10 cellular contexts compared by ENCODE assay signal in genomic region chr11:27524155-27524554, GRCh38. TPM values are rescaled to one million over a fixed set of nuclear protein-coding genes. Genes with fewer than 3 reads are reported as not detected.
A peak's percentile ranks its signal among the peaks of the same experiment; 100 is the strongest.
DNase-seq lines count a peak whose midpoint lies in the region; ATAC-seq, FAIRE-seq and TF ChIP-seq lines count a peak whose summit lies in the region.
"Had no signal": no experiment of that assay in that cellular context is flagged by ENCODE, and none has a peak within 500 bp of the region (broad histone marks: within the 10 kb centered on the region; RNA-seq: fewer than 3 reads in every experiment).

No MANE protein-coding gene starts in this region.

- FAIRE-seq in RCC 7860 (lab: Jason Lieb, UNC), result no peak
- FAIRE-seq: endometrium had no signal

- no peak for ATAC-seq in GM21717 (IDR thresholded peaks at IDR 0.05; ENCODE audit: unreplicated experiment)
- ATAC-seq in GM19395 (IDR thresholded peaks at IDR 0.05; ENCODE audit: unreplicated experiment), result no peak

- H3K9me3 ChIP-seq in GM23248 (ENCODE audit: low read depth), result no peaks in the 10 kb centered on the region
- H3K9me3 ChIP-seq in fibroblast of lung (ENCODE audit: control insufficient read depth, insufficient read depth, low read depth, low read length), result no peaks in the 10 kb centered on the region
- H3K9me3 ChIP-seq: uterus had no signal

- H3K9ac ChIP-seq in GM23248, result no peak overlapping the region
- no peak overlapping the region for H3K9ac ChIP-seq in fibroblast of lung (ENCODE audit: insufficient read depth, low read length)

- no peaks in the 10 kb centered on the region for H3K9me2 ChIP-seq in GM23248 (ENCODE audit: insufficient read depth)

- DNase-seq in A172 (ENCODE audit: low spot score) (peak; percentile 78), GM23248 (peak; percentile 81), RCC 7860 (ENCODE audit: low spot score) (peak; percentile 52), fibroblast of lung (ENCODE audit: low read depth in 2 of 2) (peak; percentile 27 to 63), NCI-H748 treated with DMSO at 0.1 percent for 48 hours (lab: John Stamatoyannopoulos, UW) (no peak), activated T-cell treated with anti-CD3 and anti-CD28 coated beads for 4 hours (no peak)
- DNase-seq: uterus had no signal

- peaks cover 14% of the 10 kb centered on the region for H3F3A ChIP-seq in GM23248 (ENCODE audit: insufficient read depth)

- H3K36me3 ChIP-seq in GM23248 (ENCODE audit: low read depth) (no peaks in the 10 kb centered on the region), fibroblast of lung (ENCODE audit: control insufficient read depth, insufficient read depth, low read length) (no peaks in the 10 kb centered on the region)
- H3K36me3 ChIP-seq: uterus had no signal

- H2AFZ ChIP-seq in GM23248, result no peak overlapping the region
- no peak overlapping the region for H2AFZ ChIP-seq in fibroblast of lung (ENCODE audit: low read length)

- H4K20me1 ChIP-seq in GM23248 (ENCODE audit: insufficient read depth) (no peaks in the 10 kb centered on the region), fibroblast of lung (ENCODE audit: control insufficient read depth, extremely low read depth, insufficient read depth, low read length) (no peaks in the 10 kb centered on the region)

- TF ChIP-seq CTCF in fibroblast of lung (conservative IDR thresholded peaks at IDR 0.05 in 1 of 2, IDR thresholded peaks at IDR 0.05 in 1 of 2; ENCODE audit: low read depth in 1 of 2, low read length in 2 of 2), result peak in 1 of 2 donors; percentile 22

- H3K4me2 ChIP-seq in GM23248 (ENCODE audit: unreplicated experiment), result no peak overlapping the region
- no peak overlapping the region for H3K4me2 ChIP-seq in fibroblast of lung (ENCODE audit: extremely low read depth, insufficient read depth, low read length)

- no peaks in the 10 kb centered on the region for H3K27me3 ChIP-seq in GM23248 (replicated peaks; ENCODE audit: insufficient read depth)
- H3K27me3 ChIP-seq in fibroblast of lung (ENCODE audit: control insufficient read depth, insufficient read depth, low read length), result no peaks in the 10 kb centered on the region
- H3K27me3 ChIP-seq: uterus had no signal

- H3K27ac ChIP-seq in GM23248, result no peak overlapping the region
- no peak overlapping the region for H3K27ac ChIP-seq in fibroblast of lung (ENCODE audit: insufficient read depth, low read length)
- H3K27ac ChIP-seq: uterus had no signal

- H3K4me1 ChIP-seq in GM23248 (ENCODE audit: insufficient read depth) (no peaks in the 10 kb centered on the region), fibroblast of lung (ENCODE audit: control insufficient read depth, extremely low read depth, insufficient read depth, low read length) (no peaks in the 10 kb centered on the region)
- H3K4me1 ChIP-seq: uterus had no signal

- 56 to 58% methylated on average over 5 of the region's 5 CpGs for WGBS in GM23248 (ENCODE audit: low coverage in 1 of 2, low lambda C conversion rate in 2 of 2, missing lambda C conversion rate in 2 of 2), 2 experiments

- H3K79me2 ChIP-seq in GM23248 (ENCODE audit: insufficient read depth) (no peaks in the 10 kb centered on the region), fibroblast of lung (ENCODE audit: control insufficient read depth, insufficient read depth, low read length) (no peaks in the 10 kb centered on the region)

- in situ Hi-C loops in GM23248 (cut with MboI), result no loop called here

- H3K4me3 ChIP-seq in GM23248 (no peak overlapping the region), fibroblast of lung (replicated peaks in 1 of 4; ENCODE audit: control extremely low read depth in 1 of 4, insufficient read depth in 1 of 4, low read depth in 3 of 4, low read length in 4 of 4) (no peak overlapping the region)
- H3K4me3 ChIP-seq: uterus had no signal

RNA-seq across cellular contexts. Expression of gene LIN7C, which starts 17.6 kb away (rescaled TPM):
- total RNA-seq in A172 (2014; rRNA removed; shearing (Covaris generic)), result 61.4 and 73.3 TPM in 2 replicates
- total RNA-seq in GM23248 (2014; rRNA removed; shearing (Covaris generic)), result 47.0 and 51.1 TPM in 2 replicates
- polyA plus RNA-seq in GM23248 (2016; fragmentation: Nextera tagmentation; extraction: Ambion mirVana) (43.0 and 45.1 TPM in 2 replicates), fibroblast of lung (40.6 and 43.2 TPM in 2 replicates)
- total RNA-seq in fibroblast of lung, result 58.6 and 62.6 TPM in 2 replicates
- polyA plus RNA-seq in fibroblast of lung (2012), result 10.4 and 14.5 TPM in 2 replicates
- 5.8 and 6.6 TPM in 2 replicates for polyA minus RNA-seq in fibroblast of lung (ENCODE audit: low replicate concordance)

RNA-seq across cellular contexts. Expression of gene LGR4, which starts 51.6 kb away (rescaled TPM):
- total RNA-seq in A172 (2014; rRNA removed; shearing (Covaris generic)), result 10.0 and 10.1 TPM in 2 replicates
- 58.6 and 59.2 TPM in 2 replicates for total RNA-seq in GM23248 (2014; rRNA removed; shearing (Covaris generic))
- polyA plus RNA-seq in GM23248 (2016; fragmentation: Nextera tagmentation; extraction: Ambion mirVana) (14.4 and 14.9 TPM in 2 replicates), fibroblast of lung (2.5 and 8.8 TPM in 2 replicates)
- total RNA-seq in fibroblast of lung, result 2.8 and 6.4 TPM in 2 replicates
- 1.7 and 6.8 TPM in 2 replicates for polyA plus RNA-seq in fibroblast of lung (2012)
- polyA minus RNA-seq in fibroblast of lung (ENCODE audit: low replicate concordance), result 4.0 and 10.7 TPM in 2 replicates

Comparison
In these comparisons a context has a peak if more than half of its experiments do, and no peak if none do; other contexts are left out.
1. DNase-seq: peak in A172 (single experiment), GM23248 (single experiment), RCC 7860 (single experiment) and fibroblast of lung (2 of 2); none in NCI-H748 treated with DMSO at 0.1 percent for 48 hours (single experiment) and activated T-cell treated with anti-CD3 and anti-CD28 coated beads for 4 hours (single experiment).